In the genomic region with DNA sequence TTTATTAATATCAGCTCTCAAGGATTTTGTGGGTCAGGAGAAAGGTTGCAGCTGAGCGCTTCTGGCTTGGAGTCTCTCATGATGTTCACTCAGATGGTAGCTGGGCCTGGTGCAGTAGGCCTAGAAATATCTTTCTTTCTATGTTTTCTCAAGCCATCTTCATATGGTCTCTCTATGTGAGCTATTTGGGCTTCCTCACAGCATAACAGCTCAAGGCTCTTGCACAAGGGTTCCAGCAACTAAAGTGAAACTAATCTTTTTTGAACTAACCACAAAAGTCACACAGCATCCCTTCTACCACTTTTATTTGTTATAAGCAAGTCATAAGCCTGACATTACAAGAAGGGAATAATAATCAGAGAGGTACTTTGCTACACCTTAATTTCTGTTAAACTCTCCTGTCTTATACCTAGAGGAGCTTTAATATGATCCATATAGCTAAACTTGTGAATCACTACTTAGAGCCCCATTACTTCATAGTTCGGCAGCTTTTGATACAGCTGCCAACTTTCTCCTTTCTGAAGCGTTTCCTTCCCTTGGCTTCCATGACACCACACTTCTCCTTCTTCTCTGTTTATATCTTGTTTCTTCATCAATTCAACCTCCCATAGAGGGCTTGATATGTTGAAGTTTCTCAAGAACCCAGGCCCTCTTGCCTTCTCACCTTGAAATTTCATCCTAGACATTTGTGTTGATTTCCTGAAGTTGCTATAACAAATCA, we compare ENCODE assay signal across 22 cellular contexts.
A peak's percentile ranks its signal among the peaks of the same experiment; 100 is the strongest.
DNase-seq lines count a peak whose midpoint lies in the region; TF ChIP-seq lines count a peak whose summit lies in the region.
"Had no signal": no experiment of that assay in that cellular context is flagged by ENCODE, and none has a peak within 500 bp of the region (broad histone marks: within the 10 kb centered on the region; RNA-seq: fewer than 3 reads in every experiment).

No MANE protein-coding gene starts in this region.

- no peak overlapping the region for H3K4me2 ChIP-seq in GM23248 (ENCODE audit: unreplicated experiment)
- H3K4me2 ChIP-seq: PC-9 had no signal

- no peaks in the 10 kb centered on the region for H3K36me3 ChIP-seq in GM23248 (ENCODE audit: low read depth)
- H3K36me3 ChIP-seq: lower lobe of right lung, stomach, tibial nerve had no signal

- H3K9me3 Mint-ChIP-seq in mesothelial cell of epicardium, result peaks cover 23% of the 10 kb centered on the region
- no peaks in the 10 kb centered on the region for H3K9me3 Mint-ChIP-seq in endothelial cell (ENCODE audit: unreplicated experiment)
- peaks cover 0 to 6% (median 0%) of the 10 kb centered on the region in 6 donors for H3K9me3 Mint-ChIP-seq in immature natural killer cell
- H3K9me3 Mint-ChIP-seq: activated CD8-positive, alpha-beta T cell treated with anti-CD3 and anti-CD28 coated beads for 36 hours; activated naive CD8-positive, alpha-beta T cell treated with anti-CD3 and anti-CD28 coated beads for 36 hours had no signal

- no peaks in the 10 kb centered on the region for H3K9me3 ChIP-seq in GM23248 (ENCODE audit: low read depth)
- H3K9me3 ChIP-seq: lower lobe of right lung, stomach, tibial nerve had no signal

- TF ChIP-seq CTCF in cardiac fibroblast (IDR thresholded peaks at IDR 0.05; ENCODE audit: low read depth, low read length) (no peak), mesothelial cell of epicardium (IDR thresholded peaks at IDR 0.05; ENCODE audit: unreplicated experiment) (no peak), endothelial cell (IDR thresholded peaks at IDR 0.05; ENCODE audit: unreplicated experiment) (no peak)

- H3K4me3 Mint-ChIP-seq in mesothelial cell of epicardium (no peak overlapping the region), endothelial cell (ENCODE audit: unreplicated experiment) (no peak overlapping the region), immature natural killer cell (no peak overlapping the region)
- H3K4me3 Mint-ChIP-seq: activated CD8-positive, alpha-beta T cell treated with anti-CD3 and anti-CD28 coated beads for 36 hours; activated naive CD8-positive, alpha-beta T cell treated with anti-CD3 and anti-CD28 coated beads for 36 hours; CD4-positive, CD25-positive, alpha-beta regulatory T cell had no signal

- H3K4me1 Mint-ChIP-seq in mesothelial cell of epicardium, result peaks cover 46% of the 10 kb centered on the region
- H3K4me1 Mint-ChIP-seq in endothelial cell (ENCODE audit: unreplicated experiment), result no peaks in the 10 kb centered on the region
- H3K4me1 Mint-ChIP-seq in immature natural killer cell, result no peaks in the 10 kb centered on the region
- H3K4me1 Mint-ChIP-seq: activated naive CD8-positive, alpha-beta T cell treated with anti-CD3 and anti-CD28 coated beads for 36 hours; CD4-positive, CD25-positive, alpha-beta regulatory T cell had no signal

- 0 out of 2 replicates have a peak, but pooled peaks cover 4% of the 10 kb centered on the region for H3K4me1 ChIP-seq in GM23248 (ENCODE audit: insufficient read depth)
- H3K4me1 ChIP-seq: lower lobe of right lung, stomach had no signal

- H4K20me1 ChIP-seq in GM23248 (ENCODE audit: insufficient read depth), result no peaks in the 10 kb centered on the region

- no peak overlapping the region for H3K9ac ChIP-seq in GM23248

- H3K27me3 Mint-ChIP-seq in mesothelial cell of epicardium (ENCODE audit: low read depth) (no peaks in the 10 kb centered on the region), endothelial cell (ENCODE audit: unreplicated experiment) (no peaks in the 10 kb centered on the region), immature natural killer cell (ENCODE audit: low read depth in 3 of 3) (peaks cover 0 to 2% (median 0%) of the 10 kb centered on the region in 3 donors)
- H3K27me3 Mint-ChIP-seq: activated CD8-positive, alpha-beta T cell treated with anti-CD3 and anti-CD28 coated beads for 36 hours; activated naive CD8-positive, alpha-beta T cell treated with anti-CD3 and anti-CD28 coated beads for 36 hours; CD4-positive, CD25-positive, alpha-beta regulatory T cell had no signal

- no peaks in the 10 kb centered on the region for H3K27me3 ChIP-seq in GM23248 (replicated peaks; ENCODE audit: insufficient read depth)
- H3K27me3 ChIP-seq: stomach, tibial nerve had no signal

- peaks cover 14% of the 10 kb centered on the region for H3K36me3 Mint-ChIP-seq in mesothelial cell of epicardium
- no peaks in the 10 kb centered on the region for H3K36me3 Mint-ChIP-seq in endothelial cell (ENCODE audit: low read depth, unreplicated experiment)
- H3K36me3 Mint-ChIP-seq in immature natural killer cell, result no peaks in the 10 kb centered on the region
- H3K36me3 Mint-ChIP-seq: activated naive CD8-positive, alpha-beta T cell treated with anti-CD3 and anti-CD28 coated beads for 36 hours; CD4-positive, CD25-positive, alpha-beta regulatory T cell had no signal

- 79 to 81% methylated on average over 3 of the region's 3 CpGs for WGBS in GM23248 (ENCODE audit: low coverage in 1 of 2, low lambda C conversion rate in 2 of 2, missing lambda C conversion rate in 2 of 2), 2 experiments

- no peaks in the 10 kb centered on the region for H3F3A ChIP-seq in GM23248 (ENCODE audit: insufficient read depth)

- in situ Hi-C loops in GM23248 (cut with MboI), result no loop called here

- H3K9me2 ChIP-seq in GM23248 (ENCODE audit: insufficient read depth), result 0 out of 2 replicates have a peak, but pooled peaks cover 4% of the 10 kb centered on the region

- peak overlapping the region; percentile 55 for H3K27ac Mint-ChIP-seq in mesothelial cell of epicardium
- H3K27ac Mint-ChIP-seq in endothelial cell (ENCODE audit: unreplicated experiment), result no peak overlapping the region
- no peak overlapping the region for H3K27ac Mint-ChIP-seq in immature natural killer cell
- H3K27ac Mint-ChIP-seq: activated CD8-positive, alpha-beta T cell treated with anti-CD3 and anti-CD28 coated beads for 36 hours; activated naive CD8-positive, alpha-beta T cell treated with anti-CD3 and anti-CD28 coated beads for 36 hours; CD4-positive, CD25-positive, alpha-beta regulatory T cell had no signal

- peak overlapping the region; percentile 39 for H2AFZ ChIP-seq in GM23248
- H2AFZ ChIP-seq: PC-9 had no signal

- DNase-seq in GM23248 (peak; percentile 11), NOMO-1 (lab: John Stamatoyannopoulos, UW; ENCODE audit: unreplicated experiment in 2 of 2) (peak; percentile 17 to 41), cardiac fibroblast (ENCODE audit: low read depth in 2 of 2) (peak; percentile 36 to 49), mesothelial cell of epicardium (ENCODE audit: low spot score in 2 of 2, unreplicated experiment in 2 of 2) (no peak), NCI-H187 treated with DMSO at 0.1 percent for 48 hours (lab: John Stamatoyannopoulos, UW) (no peak), T-helper 1 cell (no peak), endothelial cell (ENCODE audit: low spot score) (no peak), immature natural killer cell (no peak)
- DNase-seq: activated CD4-positive, alpha-beta T cell treated with anti-CD3 and anti-CD28 coated beads for 1 hour; activated CD8-positive, alpha-beta T cell treated with anti-CD3 and anti-CD28 coated beads for 36 hours; activated naive CD8-positive, alpha-beta T cell treated with anti-CD3 and anti-CD28 coated beads for 36 hours; effector CD4-positive, alpha-beta T cell; erythroblast; KBM-7; kidney glomerular epithelial cell; lower lobe of right lung; NCI-H1694 treated with DMSO at 0.1 percent for 48 hours; PC-9; Right ventricle myocardium superior; stomach had no signal

- H3K79me2 ChIP-seq in GM23248 (ENCODE audit: insufficient read depth), result no peaks in the 10 kb centered on the region

- no peak overlapping the region for H3K27ac ChIP-seq in GM23248
- H3K27ac ChIP-seq: lower lobe of right lung, PC-9, stomach, tibial nerve had no signal

- H3K4me3 ChIP-seq in GM23248 (no peak overlapping the region), cardiac fibroblast (replicated peaks in 1 of 2; ENCODE audit: low read depth in 2 of 2, low read length in 2 of 2) (no peak overlapping the region)
- H3K4me3 ChIP-seq: lower lobe of right lung, PC-9, stomach, tibial nerve had no signal

Comparison
In these comparisons a context has a peak if more than half of its experiments do, and no peak if none do; other contexts are left out.
1. DNase-seq: peak in GM23248 (single experiment), NOMO-1 (2 of 2) and cardiac fibroblast (2 of 2); none in mesothelial cell of epicardium (0 of 2), NCI-H187 treated with DMSO at 0.1 percent for 48 hours (single experiment), T-helper 1 cell (0 of 5), endothelial cell (single experiment) and immature natural killer cell (0 of 3).